1 cellular context compared by ENCODE assay signal in genomic region chr9:132240860-132241482, GRCh38.
TF ChIP-seq lines count a peak whose summit lies in the region.

No MANE protein-coding gene starts in this region.

TF ChIP-seq in WTC11, 78 proteins besides CTCF, POLR2A, EP300 and RAD21 (continued from another document):
- TF ChIP-seq USF2 (CRISPR knock-in tag; IDR thresholded peaks at IDR 0.05), result no peak
- TF ChIP-seq HMGA2 (CRISPR knock-in tag; IDR thresholded peaks at IDR 0.05), result no peak
- no peak for TF ChIP-seq ETV6 (CRISPR knock-in tag; IDR thresholded peaks at IDR 0.05)
- no peak for TF ChIP-seq MYBL2 (CRISPR knock-in tag; IDR thresholded peaks at IDR 0.05)
- 0 out of 2 replicates have a peak, but pooled peaks have one; percentile 34 for TF ChIP-seq FOXK1 (CRISPR knock-in tag; IDR thresholded peaks at IDR 0.05)
- no peak for TF ChIP-seq CREM (CRISPR knock-in tag; IDR thresholded peaks at IDR 0.05)
- TF ChIP-seq ZNF232 (CRISPR knock-in tag; IDR thresholded peaks at IDR 0.05), result no peak
- TF ChIP-seq FOXP1 (CRISPR knock-in tag; IDR thresholded peaks at IDR 0.05; ENCODE audit: borderline replicate concordance), result 0 out of 2 replicates have a peak, but pooled peaks have one; percentile 28
- no peak for TF ChIP-seq ZNF281 (CRISPR knock-in tag; IDR thresholded peaks at IDR 0.05)
- 0 out of 2 replicates have a peak, but pooled peaks have one; percentile 19 for TF ChIP-seq ARID4B (CRISPR knock-in tag; IDR thresholded peaks at IDR 0.05; ENCODE audit: borderline replicate concordance)
